33 cellular contexts compared by ENCODE assay signal in the genomic region with DNA sequence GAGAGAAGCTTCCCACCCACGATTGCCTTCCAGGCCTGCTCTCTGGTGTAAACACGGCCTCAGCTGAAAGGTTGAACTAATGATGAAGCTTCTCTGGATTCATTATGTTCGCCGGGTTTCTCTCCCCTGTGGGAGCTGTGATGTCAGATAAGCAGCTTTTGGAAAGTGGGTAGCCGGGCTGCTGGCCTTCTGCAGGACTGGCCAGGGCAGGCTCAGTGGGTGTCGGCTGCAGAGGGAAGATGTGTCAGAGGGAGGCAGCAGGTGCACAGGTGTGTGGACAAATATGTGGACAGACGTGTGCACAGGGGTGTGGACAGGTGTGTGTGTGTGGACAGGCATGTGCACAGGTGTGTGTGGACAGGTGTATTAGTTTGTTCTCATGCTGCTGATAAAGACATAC. TPM values are rescaled to one million over a fixed set of nuclear protein-coding genes. Genes with fewer than 3 reads are reported as not detected.
"Had no signal": no experiment of that assay in that cellular context is flagged by ENCODE, and none has a peak within 500 bp of the region (broad histone marks: within the 10 kb centered on the region; RNA-seq: fewer than 3 reads in every experiment).

No MANE protein-coding gene starts in this region.

- ATAC-seq: activated CD4-positive, alpha-beta T cell treated with anti-CD3 and anti-CD28 coated beads for 36 hours; activated CD4-positive, CD25-positive, alpha-beta regulatory T cell treated with anti-CD3 and anti-CD28 coated beads, Interleukin-2, amount 50 U/mL, for 24 hours; activated CD8-positive, alpha-beta T cell treated with anti-CD3 and anti-CD28 coated beads, Interleukin-2, amount 10 ng/mL, durations not matched to agents 7 days and 5 days; Panc1 had no signal

- H3K36me3 Mint-ChIP-seq: activated naive CD4-positive, alpha-beta T cell treated with anti-CD3 and anti-CD28 coated beads, Interleukin-2, amount 50 U/mL, for 24 hours; activated naive CD8-positive, alpha-beta T cell treated with anti-CD3 and anti-CD28 coated beads, Interleukin-2, amount 10 ng/mL, durations not matched to agents 7 days and 5 days had no signal

- H3K9me3 ChIP-seq: ascending aorta, MG63 had no signal

- DNase-seq: activated CD4-positive, alpha-beta T cell treated with anti-CD3 and anti-CD28 coated beads for 36 hours; activated CD4-positive, alpha-beta T cell treated with anti-CD3 and anti-CD28 coated beads, Interleukin-2, amount 10 ng/mL, durations not matched to agents 7 days and 5 days; activated CD4-positive, alpha-beta T cell treated with anti-CD3 and anti-CD28 coated beads, Interleukin-2, amount 50 U/mL, for 48 hours; activated CD8-positive, alpha-beta T cell treated with anti-CD3 and anti-CD28 coated beads, Interleukin-2, amount 10 ng/mL, durations not matched to agents 7 days and 5 days; activated gamma-delta T cell; activated naive CD4-positive, alpha-beta T cell treated with Interleukin-2 at 50 U/mL for 16 hours; activated naive CD8-positive, alpha-beta T cell treated with anti-CD3 and anti-CD28 coated beads, Interleukin-2, amount 10 ng/mL, durations not matched to agents 7 days and 5 days; activated T-cell treated with anti-CD3 and anti-CD28 coated beads, Interleukin-2, amount 50 U/mL, for 24 hours; amygdala; Kasumi-1; KG1; MG63; NCI-H1048; NCI-H1105 treated with DMSO at 0.1 percent for 48 hours; NCI-H1436; NCI-H187; NCI-H2029 treated with DMSO at 0.1 percent for 48 hours; NCI-H2107; NCI-H2171; NCI-H510A; NCI-H526 treated with DMSO at 0.1 percent for 48 hours; SHP77 treated with DMSO at 0.1 percent for 48 hours; T1000 had no signal

- H3K4me3 ChIP-seq: ascending aorta, cardiac muscle cell, MG63 had no signal

- H3K4me3 Mint-ChIP-seq: activated CD4-positive, alpha-beta T cell treated with anti-CD3 and anti-CD28 coated beads for 36 hours; activated CD4-positive, alpha-beta T cell treated with anti-CD3 and anti-CD28 coated beads, Interleukin-2, amount 10 ng/mL, durations not matched to agents 7 days and 5 days; activated CD8-positive, alpha-beta T cell treated with anti-CD3 and anti-CD28 coated beads, Interleukin-2, amount 10 ng/mL, durations not matched to agents 7 days and 5 days; activated naive CD4-positive, alpha-beta T cell treated with anti-CD3 and anti-CD28 coated beads, Interleukin-2, amount 50 U/mL, for 24 hours; activated naive CD8-positive, alpha-beta T cell treated with anti-CD3 and anti-CD28 coated beads, Interleukin-2, amount 10 ng/mL, durations not matched to agents 7 days and 5 days; activated T-cell treated with anti-CD3 and anti-CD28 coated beads, Interleukin-2, amount 50 U/mL, for 24 hours; central memory CD8-positive, alpha-beta T cell had no signal

- H3K4me1 Mint-ChIP-seq: activated CD4-positive, alpha-beta T cell treated with anti-CD3 and anti-CD28 coated beads, Interleukin-2, amount 10 ng/mL, durations not matched to agents 7 days and 5 days; activated naive CD8-positive, alpha-beta T cell treated with anti-CD3 and anti-CD28 coated beads, Interleukin-2, amount 10 ng/mL, durations not matched to agents 7 days and 5 days; central memory CD8-positive, alpha-beta T cell had no signal

- H3K9me3 Mint-ChIP-seq: activated CD4-positive, alpha-beta T cell treated with anti-CD3 and anti-CD28 coated beads, Interleukin-2, amount 10 ng/mL, durations not matched to agents 7 days and 5 days; activated naive CD4-positive, alpha-beta T cell treated with anti-CD3 and anti-CD28 coated beads, Interleukin-2, amount 50 U/mL, for 24 hours; activated naive CD8-positive, alpha-beta T cell treated with anti-CD3 and anti-CD28 coated beads, Interleukin-2, amount 10 ng/mL, durations not matched to agents 7 days and 5 days; activated T-cell treated with anti-CD3 and anti-CD28 coated beads, Interleukin-2, amount 50 U/mL, for 24 hours; activated T-helper 2 cell treated with anti-CD3 and anti-CD28 coated beads, Interferon-gamma antibody, Interleukin-2, Interleukin-4, amounts not matched to agents 10 μg/mL and 5 μg/mL and 100 μg/mL, durations not matched to agents 14 hours and 24 hours and 36 hours; central memory CD8-positive, alpha-beta T cell had no signal

- H3K27me3 Mint-ChIP-seq: activated naive CD4-positive, alpha-beta T cell treated with anti-CD3 and anti-CD28 coated beads, Interleukin-2, amount 50 U/mL, for 24 hours had no signal

- H3K27ac Mint-ChIP-seq: activated CD4-positive, alpha-beta T cell treated with anti-CD3 and anti-CD28 coated beads for 36 hours; activated CD4-positive, alpha-beta T cell treated with anti-CD3 and anti-CD28 coated beads, Interleukin-2, amount 10 ng/mL, durations not matched to agents 7 days and 5 days; activated CD8-positive, alpha-beta T cell treated with anti-CD3 and anti-CD28 coated beads, Interleukin-2, amount 10 ng/mL, durations not matched to agents 7 days and 5 days; activated naive CD4-positive, alpha-beta T cell treated with anti-CD3 and anti-CD28 coated beads, Interleukin-2, amount 50 U/mL, for 24 hours; activated naive CD8-positive, alpha-beta T cell treated with anti-CD3 and anti-CD28 coated beads, Interleukin-2, amount 10 ng/mL, durations not matched to agents 7 days and 5 days; activated T-cell treated with anti-CD3 and anti-CD28 coated beads, Interleukin-2, amount 50 U/mL, for 24 hours; activated T-helper 2 cell treated with anti-CD3 and anti-CD28 coated beads, Interferon-gamma antibody, Interleukin-2, Interleukin-4, amounts not matched to agents 10 μg/mL and 5 μg/mL and 100 μg/mL, durations not matched to agents 14 hours and 24 hours and 36 hours had no signal

- H3K4me1 ChIP-seq: ascending aorta had no signal

- H3K27me3 ChIP-seq: ascending aorta, cardiac muscle cell, MG63 had no signal

- H3K27ac ChIP-seq: ascending aorta, cardiac muscle cell had no signal

- H3K36me3 ChIP-seq: ascending aorta, cardiac muscle cell, MG63 had no signal

RNA-seq across cellular contexts. Expression of a gene that starts 42.3 kb away (rescaled TPM):
- total RNA-seq: activated CD4-positive, alpha-beta T cell treated with anti-CD3 and anti-CD28 coated beads, Interleukin-2, amount 10 ng/mL, durations not matched to agents 7 days and 5 days; activated CD8-positive, alpha-beta T cell treated with anti-CD3 and anti-CD28 coated beads, Interleukin-2, amount 10 ng/mL, durations not matched to agents 7 days and 5 days; activated naive CD8-positive, alpha-beta T cell treated with anti-CD3 and anti-CD28 coated beads, Interleukin-2, amount 10 ng/mL, durations not matched to agents 7 days and 5 days; ascending aorta; RPMI7951; T-helper 1 cell treated with Interleukin-12 subunit alpha and Interleukin-12 subunit beta and Interleukin-4 antibody, amounts not matched to agents 30 ng/mL and 1 ng/mL, for 36 hours; T-helper 2 cell treated with Interferon-gamma antibody and Interleukin-4, amounts not matched to agents 100 ng/mL and 5 ng/mL, for 36 hours had no signal
